15 cellular contexts compared by ENCODE assay signal in the genomic region with DNA sequence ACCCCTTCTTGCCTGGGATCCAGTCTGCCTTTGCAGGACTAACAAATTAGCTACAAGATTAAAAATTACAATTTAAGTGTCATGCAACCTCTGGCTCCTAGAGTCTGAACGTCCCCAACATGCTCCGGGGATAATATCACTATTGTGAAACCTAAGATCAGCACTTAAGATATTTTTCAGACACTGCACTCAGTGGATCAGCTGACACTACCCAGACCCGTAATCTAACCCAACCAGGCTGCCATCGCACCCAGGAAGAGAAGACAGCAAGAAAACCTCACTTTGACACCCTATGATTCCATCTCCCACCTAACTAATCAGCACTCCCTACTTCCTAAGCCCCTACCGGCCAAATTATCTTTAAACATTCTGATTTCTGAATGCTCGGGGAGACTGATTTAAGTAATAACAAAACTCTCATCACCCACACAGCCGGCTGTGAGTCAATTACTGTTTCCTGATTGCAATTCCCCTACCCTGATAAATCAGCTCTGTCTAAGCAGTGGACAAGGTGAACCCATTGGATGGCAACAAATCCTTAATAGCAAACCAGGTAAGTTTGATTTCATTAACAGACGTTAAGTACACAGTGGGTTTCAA. TPM values are rescaled to one million over a fixed set of nuclear protein-coding genes. Genes with fewer than 3 reads are reported as not detected.
A peak's percentile ranks its signal among the peaks of the same experiment; 100 is the strongest.
DNase-seq lines count a peak whose midpoint lies in the region; ATAC-seq lines count a peak whose summit lies in the region.
"Not testable (repeated sequence)": the region's sequence is repeated elsewhere in the genome, so short reads cannot be mapped to it uniquely, and the experiment has no call there.
"Had no signal": no experiment of that assay in that cellular context is flagged by ENCODE, and none has a peak within 500 bp of the region (broad histone marks: within the 10 kb centered on the region; RNA-seq: fewer than 3 reads in every experiment).

No MANE protein-coding gene starts in this region.

- ATAC-seq in CD4-positive, CD25-positive, alpha-beta regulatory T cell (ENCODE audit: low read depth in 2 of 2): not testable (repeated sequence)
- ATAC-seq in activated CD4-positive, CD25-positive, alpha-beta regulatory T cell treated with anti-CD3 and anti-CD28 coated beads, Interleukin-2, amount 50 U/mL, for 24 hours: peak; percentile 84 to 88
- ATAC-seq in activated T-cell treated with anti-CD3 and anti-CD28 coated beads, Interleukin-2, amount 50 U/mL, for 4 hours: peak; percentile 67 to 69

- peak overlapping the region in 2 of 3 donors; percentile 3 to 23 for H3K27ac Mint-ChIP-seq in CD4-positive, CD25-positive, alpha-beta regulatory T cell
- H3K27ac Mint-ChIP-seq in activated CD4-positive, alpha-beta memory T cell treated with anti-CD3 and anti-CD28 coated beads, Interleukin-2, amount 10 ng/mL, durations not matched to agents 7 days and 5 days: peak overlapping the region; percentile 34

- CTCF ChIA-PET in activated CD4-positive, alpha-beta memory T cell treated with anti-CD3 and anti-CD28 coated beads, Interleukin-2, amount 10 ng/mL, durations not matched to agents 7 days and 5 days (lab: Charles Lee): interaction anchor here (1.0 kb wide), 1 partner anchor 17 kb away, joined by 3 read pairs; no protein-coding TSS in a partner anchor

- peak overlapping the region; percentile 53 for H3K4me3 ChIP-seq in CD4-positive, CD25-positive, alpha-beta regulatory T cell (ENCODE audit: low read depth, low read length)

- POLR2A ChIA-PET in activated CD4-positive, alpha-beta memory T cell treated with anti-CD3 and anti-CD28 coated beads, Interleukin-2, amount 10 ng/mL, durations not matched to agents 7 days and 5 days (lab: Charles Lee): interaction anchor here (1.1 to 2.3 kb wide), 2 partner anchors 8 to 29 kb away, joined by 3 to 7 read pairs; no protein-coding TSS in a partner anchor

- peak overlapping the region in 3 of 4 donors; percentile 3 to 59 (median 10) for H3K4me3 Mint-ChIP-seq in CD4-positive, CD25-positive, alpha-beta regulatory T cell
- H3K4me3 Mint-ChIP-seq in activated CD4-positive, alpha-beta memory T cell treated with anti-CD3 and anti-CD28 coated beads, Interleukin-2, amount 10 ng/mL, durations not matched to agents 7 days and 5 days: peak overlapping the region; percentile 28
- H3K4me3 Mint-ChIP-seq in activated T-cell treated with anti-CD3 and anti-CD28 coated beads, Interleukin-2, amount 50 U/mL, for 4 hours: not testable (repeated sequence)

- not testable (repeated sequence) for H3K27me3 Mint-ChIP-seq in CD4-positive, CD25-positive, alpha-beta regulatory T cell; activated CD4-positive, alpha-beta memory T cell treated with anti-CD3 and anti-CD28 coated beads, Interleukin-2, amount 10 ng/mL, durations not matched to agents 7 days and 5 days; activated T-cell treated with anti-CD3 and anti-CD28 coated beads, Interleukin-2, amount 50 U/mL, for 4 hours (ENCODE audit: low read depth)

- peaks cover 10 to 34% (median 26%) of the 10 kb centered on the region in 4 donors for H3K4me1 Mint-ChIP-seq in CD4-positive, CD25-positive, alpha-beta regulatory T cell
- peaks cover 29% of the 10 kb centered on the region for H3K4me1 Mint-ChIP-seq in activated CD4-positive, alpha-beta memory T cell treated with anti-CD3 and anti-CD28 coated beads, Interleukin-2, amount 10 ng/mL, durations not matched to agents 7 days and 5 days
- H3K4me1 Mint-ChIP-seq in activated T-cell treated with anti-CD3 and anti-CD28 coated beads, Interleukin-2, amount 50 U/mL, for 4 hours (ENCODE audit: low read depth): peaks cover 20% of the 10 kb centered on the region

- not testable (repeated sequence) for H3K36me3 Mint-ChIP-seq in CD4-positive, CD25-positive, alpha-beta regulatory T cell; activated CD4-positive, alpha-beta memory T cell treated with anti-CD3 and anti-CD28 coated beads, Interleukin-2, amount 10 ng/mL, durations not matched to agents 7 days and 5 days (ENCODE audit: low read depth); activated T-cell treated with anti-CD3 and anti-CD28 coated beads, Interleukin-2, amount 50 U/mL, for 4 hours (ENCODE audit: insufficient read depth)

- H3K36me3 ChIP-seq in CD4-positive, CD25-positive, alpha-beta regulatory T cell (ENCODE audit: control insufficient read depth, insufficient read depth, low read length): not testable (repeated sequence)

- DNase-seq in CD4-positive, CD25-positive, alpha-beta regulatory T cell: peak in 1 of 3 donors; percentile 17
- not testable (repeated sequence) for DNase-seq in activated CD4-positive, alpha-beta memory T cell treated with anti-CD3 and anti-CD28 coated beads, Interleukin-2, amount 10 ng/mL, durations not matched to agents 7 days and 5 days; activated T-cell treated with anti-CD3 and anti-CD28 coated beads, Interleukin-2, amount 50 U/mL, for 4 hours
- peak; percentile 43 for DNase-seq in activated naive CD4-positive, alpha-beta T cell treated with Interleukin-2 at 50 U/mL for 16 hours
- DNase-seq in dermis blood vessel endothelial cell: peak; percentile 49
- DNase-seq in stimulated activated CD4-positive, alpha-beta T cell treated with anti-CD3 and anti-CD28 coated beads, Interleukin-2, amount 100 ng/mL, for 24 hours: peak; percentile 17 to 43
- DNase-seq in stimulated activated naive CD4-positive, alpha-beta T cell treated with Interleukin-2 at 50 U/mL for 16 hours (lab: John Stamatoyannopoulos, UW): peak; percentile 29

- H3K27ac ChIP-seq in CD4-positive, CD25-positive, alpha-beta regulatory T cell (ENCODE audit: insufficient read depth, low read length, poor library complexity, severe bottlenecking): not testable (repeated sequence)

- not testable (repeated sequence) for H3K9me3 ChIP-seq in CD4-positive, CD25-positive, alpha-beta regulatory T cell (ENCODE audit: control insufficient read depth in 2 of 2, low read length in 2 of 2)

- not testable (repeated sequence) for H3K9me3 Mint-ChIP-seq in CD4-positive, CD25-positive, alpha-beta regulatory T cell; activated CD4-positive, alpha-beta memory T cell treated with anti-CD3 and anti-CD28 coated beads, Interleukin-2, amount 10 ng/mL, durations not matched to agents 7 days and 5 days; activated T-cell treated with anti-CD3 and anti-CD28 coated beads, Interleukin-2, amount 50 U/mL, for 4 hours

- not testable (repeated sequence) for H3K4me1 ChIP-seq in CD4-positive, CD25-positive, alpha-beta regulatory T cell (ENCODE audit: control insufficient read depth, insufficient read depth, low read length, poor library complexity, severe bottlenecking)

- not testable (repeated sequence) for H3K27me3 ChIP-seq in CD4-positive, CD25-positive, alpha-beta regulatory T cell (ENCODE audit: control insufficient read depth, insufficient read depth, low read length)

RNA-seq across cellular contexts. Expression of gene CARD18, which starts 32.2 kb away (rescaled TPM):
- not detected for total RNA-seq in CD4-positive, CD25-positive, alpha-beta regulatory T cell
- not detected for polyA plus RNA-seq in CD4-positive, CD25-positive, alpha-beta regulatory T cell
- not detected for total RNA-seq in activated CD4-positive, alpha-beta memory T cell treated with anti-CD3 and anti-CD28 coated beads, Interleukin-2, amount 10 ng/mL, durations not matched to agents 7 days and 5 days
- total RNA-seq in activated T-cell treated with anti-CD3 and anti-CD28 coated beads, Interleukin-2, amount 50 U/mL, for 4 hours: not detected
- total RNA-seq in dermis blood vessel endothelial cell: not detected in 2 replicates
- total RNA-seq: A673; Caco-2; CD8-positive, alpha-beta memory T cell; GM23338; H7 had no signal
- polyA plus RNA-seq: BJ; CD14-positive monocyte; CD8-positive, alpha-beta memory T cell; GM23338 had no signal
